Comparison of ENCODE assay signal across 20 cellular contexts in the genomic region with DNA sequence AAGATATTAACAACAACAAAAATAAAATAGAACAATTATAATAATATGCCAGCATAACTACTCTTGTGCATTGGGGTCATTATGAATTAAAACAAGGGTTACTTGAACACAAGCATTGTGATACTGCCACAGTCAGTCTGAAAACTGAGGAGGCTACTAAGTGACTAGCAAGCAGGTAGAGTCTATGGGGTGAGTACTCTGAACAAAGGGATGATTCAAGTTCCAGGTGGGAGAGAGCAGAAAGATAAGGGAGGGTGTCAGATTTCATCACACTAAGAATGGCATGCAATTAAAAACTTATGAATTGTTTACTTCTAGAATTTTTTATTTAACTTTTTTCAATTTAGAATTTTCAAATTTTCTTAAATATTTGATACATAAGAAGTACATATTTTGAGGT.
"Had no signal": no experiment of that assay in that cellular context is flagged by ENCODE, and none has a peak within 500 bp of the region (broad histone marks: within the 10 kb centered on the region; RNA-seq: fewer than 3 reads in every experiment).

No MANE protein-coding gene starts in this region.

- DNase-seq: IMR-90, Karpas-422, KG1, MG63, NCI-H1092, NCI-H1436, NCI-H1694 treated with DMSO at 0.1 percent for 48 hours, NCI-H1930, NCI-H2081, NCI-H2107, NCI-H2171 treated with DMSO at 0.1 percent for 48 hours, NCI-H345, NCI-H446 treated with DMSO at 0.1 percent for 48 hours, NCI-H510A treated with DMSO at 0.1 percent for 48 hours, NCI-H774, RPMI8226, SHP77, SK-N-SH, SW 1271, T-cell had no signal

- H3K4me3 ChIP-seq: MG63 had no signal

- ATAC-seq: T-cell had no signal
